ENCODE assay signal across 1 cellular context in the genomic region with DNA sequence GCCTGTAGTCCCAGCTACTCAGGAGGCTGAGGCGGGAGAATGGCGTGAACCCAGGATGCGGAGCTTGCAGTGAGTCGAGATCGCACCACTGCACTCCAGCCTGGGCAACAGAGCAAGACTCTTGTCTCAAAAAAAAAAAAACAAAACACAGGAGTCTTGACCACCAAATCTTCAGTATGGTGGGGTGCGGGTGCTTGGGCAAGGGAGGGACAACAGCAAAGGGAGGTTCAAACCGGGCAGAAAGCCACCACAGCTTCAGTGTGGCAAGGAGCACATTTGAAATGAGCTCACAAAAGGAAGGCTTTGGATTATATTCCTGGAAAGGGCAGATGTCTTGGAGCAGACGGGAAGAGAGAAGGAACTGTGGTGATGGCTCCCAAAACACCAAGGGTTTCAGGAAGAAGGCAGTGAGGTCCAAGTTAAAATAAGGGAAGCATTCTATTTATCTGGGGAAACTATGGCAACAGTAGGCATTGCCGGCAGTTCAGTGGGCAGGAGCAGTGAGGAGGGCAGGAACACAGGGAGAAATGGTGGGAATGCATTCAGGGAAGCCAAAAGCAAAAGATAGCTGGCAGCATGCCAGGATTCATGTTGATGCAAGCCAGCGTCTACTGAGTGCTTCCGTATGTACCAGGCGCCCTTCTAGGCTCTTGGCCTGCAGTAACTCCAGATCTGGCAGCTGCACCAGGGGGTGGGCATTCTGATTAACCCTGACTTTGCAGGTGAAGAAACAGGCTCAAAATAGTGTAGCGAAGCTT.
TF ChIP-seq lines count a peak whose summit lies in the region.

No MANE protein-coding gene starts in this region.

TF ChIP-seq in K562, 482 proteins besides CTCF, POLR2A, EP300 and RAD21 (continued from another document):
- TF ChIP-seq, protein P1, sequence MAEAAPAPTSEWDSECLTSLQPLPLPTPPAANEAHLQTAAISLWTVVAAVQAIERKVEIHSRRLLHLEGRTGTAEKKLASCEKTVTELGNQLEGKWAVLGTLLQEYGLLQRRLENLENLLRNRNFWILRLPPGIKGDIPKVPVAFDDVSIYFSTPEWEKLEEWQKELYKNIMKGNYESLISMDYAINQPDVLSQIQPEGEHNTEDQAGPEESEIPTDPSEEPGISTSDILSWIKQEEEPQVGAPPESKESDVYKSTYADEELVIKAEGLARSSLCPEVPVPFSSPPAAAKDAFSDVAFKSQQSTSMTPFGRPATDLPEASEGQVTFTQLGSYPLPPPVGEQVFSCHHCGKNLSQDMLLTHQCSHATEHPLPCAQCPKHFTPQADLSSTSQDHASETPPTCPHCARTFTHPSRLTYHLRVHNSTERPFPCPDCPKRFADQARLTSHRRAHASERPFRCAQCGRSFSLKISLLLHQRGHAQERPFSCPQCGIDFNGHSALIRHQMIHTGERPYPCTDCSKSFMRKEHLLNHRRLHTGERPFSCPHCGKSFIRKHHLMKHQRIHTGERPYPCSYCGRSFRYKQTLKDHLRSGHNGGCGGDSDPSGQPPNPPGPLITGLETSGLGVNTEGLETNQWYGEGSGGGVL (CRISPR knock-in tag; IDR thresholded peaks at IDR 0.05) = no peak
